1 cellular context compared by ENCODE assay signal in the genomic region with DNA sequence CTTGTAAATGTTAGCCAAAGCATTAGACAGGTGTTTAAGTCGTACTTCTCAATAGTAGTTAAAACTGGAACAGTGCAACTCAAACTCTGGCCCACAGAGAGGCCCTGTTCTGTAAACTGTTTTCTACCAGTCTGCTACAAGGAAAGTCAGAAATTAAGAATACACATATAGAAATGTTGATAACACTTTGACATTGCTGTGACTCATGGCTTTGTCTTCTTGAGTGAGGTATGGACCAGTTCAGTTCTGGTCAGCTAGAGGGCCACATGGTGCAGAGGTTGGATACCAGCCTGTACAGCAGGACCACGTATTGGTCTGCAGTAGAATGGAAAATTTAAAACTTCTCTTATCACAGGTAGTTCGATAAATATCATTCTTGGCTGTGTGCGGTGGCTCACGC.
A peak's percentile ranks its signal among the peaks of the same experiment; 100 is the strongest.
TF ChIP-seq lines count a peak whose summit lies in the region.

No MANE protein-coding gene starts in this region.

TF ChIP-seq in K562, 482 proteins besides CTCF, POLR2A, EP300 and RAD21 (continued from another document):
- TF ChIP-seq JUND (IDR thresholded peaks at IDR 0.05; ENCODE audit: borderline replicate concordance, low read depth, low read length) (peak; percentile 61; the same call in 1 of the 2 replicates), JUND (tag; IDR thresholded peaks at IDR 0.05; ENCODE audit: borderline replicate concordance, low read depth, low read length) (peak; percentile 70; the same call in 1 of the 3 replicates), PHF21A (IDR thresholded peaks at IDR 0.05; ENCODE audit: borderline replicate concordance, low read depth) (no peak), ZNF263 (CRISPR knock-in tag; IDR thresholded peaks at IDR 0.05; ENCODE audit: borderline replicate concordance) (no peak), RBM25 (IDR thresholded peaks at IDR 0.05; ENCODE audit: low read depth, low read length, severe bottlenecking) (no peak), CTBP1 (IDR thresholded peaks at IDR 0.05; ENCODE audit: borderline replicate concordance) (0 out of 2 replicates have a peak, but pooled peaks have one; percentile 40), SUPT5H (IDR thresholded peaks at IDR 0.05) (no peak), PRMT5 (CRISPR knock-in tag; IDR thresholded peaks at IDR 0.05) (no peak), ZFP1 (CRISPR knock-in tag; IDR thresholded peaks at IDR 0.05) (no peak)
- TF ChIP-seq, protein P1, sequence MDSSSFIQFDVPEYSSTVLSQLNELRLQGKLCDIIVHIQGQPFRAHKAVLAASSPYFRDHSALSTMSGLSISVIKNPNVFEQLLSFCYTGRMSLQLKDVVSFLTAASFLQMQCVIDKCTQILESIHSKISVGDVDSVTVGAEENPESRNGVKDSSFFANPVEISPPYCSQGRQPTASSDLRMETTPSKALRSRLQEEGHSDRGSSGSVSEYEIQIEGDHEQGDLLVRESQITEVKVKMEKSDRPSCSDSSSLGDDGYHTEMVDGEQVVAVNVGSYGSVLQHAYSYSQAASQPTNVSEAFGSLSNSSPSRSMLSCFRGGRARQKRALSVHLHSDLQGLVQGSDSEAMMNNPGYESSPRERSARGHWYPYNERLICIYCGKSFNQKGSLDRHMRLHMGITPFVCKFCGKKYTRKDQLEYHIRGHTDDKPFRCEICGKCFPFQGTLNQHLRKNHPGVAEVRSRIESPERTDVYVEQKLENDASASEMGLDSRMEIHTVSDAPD (CRISPR knock-in tag; IDR thresholded peaks at IDR 0.05) = no peak
- TF ChIP-seq, protein P2, sequence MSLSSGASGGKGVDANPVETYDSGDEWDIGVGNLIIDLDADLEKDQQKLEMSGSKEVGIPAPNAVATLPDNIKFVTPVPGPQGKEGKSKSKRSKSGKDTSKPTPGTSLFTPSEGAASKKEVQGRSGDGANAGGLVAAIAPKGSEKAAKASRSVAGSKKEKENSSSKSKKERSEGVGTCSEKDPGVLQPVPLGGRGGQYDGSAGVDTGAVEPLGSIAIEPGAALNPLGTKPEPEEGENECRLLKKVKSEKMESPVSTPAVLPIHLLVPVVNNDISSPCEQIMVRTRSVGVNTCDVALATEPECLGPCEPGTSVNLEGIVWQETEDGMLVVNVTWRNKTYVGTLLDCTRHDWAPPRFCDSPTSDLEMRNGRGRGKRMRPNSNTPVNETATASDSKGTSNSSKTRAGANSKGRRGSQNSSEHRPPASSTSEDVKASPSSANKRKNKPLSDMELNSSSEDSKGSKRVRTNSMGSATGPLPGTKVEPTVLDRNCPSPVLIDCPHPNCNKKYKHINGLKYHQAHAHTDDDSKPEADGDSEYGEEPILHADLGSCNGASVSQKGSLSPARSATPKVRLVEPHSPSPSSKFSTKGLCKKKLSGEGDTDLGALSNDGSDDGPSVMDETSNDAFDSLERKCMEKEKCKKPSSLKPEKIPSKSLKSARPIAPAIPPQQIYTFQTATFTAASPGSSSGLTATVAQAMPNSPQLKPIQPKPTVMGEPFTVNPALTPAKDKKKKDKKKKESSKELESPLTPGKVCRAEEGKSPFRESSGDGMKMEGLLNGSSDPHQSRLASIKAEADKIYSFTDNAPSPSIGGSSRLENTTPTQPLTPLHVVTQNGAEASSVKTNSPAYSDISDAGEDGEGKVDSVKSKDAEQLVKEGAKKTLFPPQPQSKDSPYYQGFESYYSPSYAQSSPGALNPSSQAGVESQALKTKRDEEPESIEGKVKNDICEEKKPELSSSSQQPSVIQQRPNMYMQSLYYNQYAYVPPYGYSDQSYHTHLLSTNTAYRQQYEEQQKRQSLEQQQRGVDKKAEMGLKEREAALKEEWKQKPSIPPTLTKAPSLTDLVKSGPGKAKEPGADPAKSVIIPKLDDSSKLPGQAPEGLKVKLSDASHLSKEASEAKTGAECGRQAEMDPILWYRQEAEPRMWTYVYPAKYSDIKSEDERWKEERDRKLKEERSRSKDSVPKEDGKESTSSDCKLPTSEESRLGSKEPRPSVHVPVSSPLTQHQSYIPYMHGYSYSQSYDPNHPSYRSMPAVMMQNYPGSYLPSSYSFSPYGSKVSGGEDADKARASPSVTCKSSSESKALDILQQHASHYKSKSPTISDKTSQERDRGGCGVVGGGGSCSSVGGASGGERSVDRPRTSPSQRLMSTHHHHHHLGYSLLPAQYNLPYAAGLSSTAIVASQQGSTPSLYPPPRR (CRISPR knock-in tag; IDR thresholded peaks at IDR 0.05; ENCODE audit: borderline replicate concordance) = no peak
- TF ChIP-seq, protein P3, sequence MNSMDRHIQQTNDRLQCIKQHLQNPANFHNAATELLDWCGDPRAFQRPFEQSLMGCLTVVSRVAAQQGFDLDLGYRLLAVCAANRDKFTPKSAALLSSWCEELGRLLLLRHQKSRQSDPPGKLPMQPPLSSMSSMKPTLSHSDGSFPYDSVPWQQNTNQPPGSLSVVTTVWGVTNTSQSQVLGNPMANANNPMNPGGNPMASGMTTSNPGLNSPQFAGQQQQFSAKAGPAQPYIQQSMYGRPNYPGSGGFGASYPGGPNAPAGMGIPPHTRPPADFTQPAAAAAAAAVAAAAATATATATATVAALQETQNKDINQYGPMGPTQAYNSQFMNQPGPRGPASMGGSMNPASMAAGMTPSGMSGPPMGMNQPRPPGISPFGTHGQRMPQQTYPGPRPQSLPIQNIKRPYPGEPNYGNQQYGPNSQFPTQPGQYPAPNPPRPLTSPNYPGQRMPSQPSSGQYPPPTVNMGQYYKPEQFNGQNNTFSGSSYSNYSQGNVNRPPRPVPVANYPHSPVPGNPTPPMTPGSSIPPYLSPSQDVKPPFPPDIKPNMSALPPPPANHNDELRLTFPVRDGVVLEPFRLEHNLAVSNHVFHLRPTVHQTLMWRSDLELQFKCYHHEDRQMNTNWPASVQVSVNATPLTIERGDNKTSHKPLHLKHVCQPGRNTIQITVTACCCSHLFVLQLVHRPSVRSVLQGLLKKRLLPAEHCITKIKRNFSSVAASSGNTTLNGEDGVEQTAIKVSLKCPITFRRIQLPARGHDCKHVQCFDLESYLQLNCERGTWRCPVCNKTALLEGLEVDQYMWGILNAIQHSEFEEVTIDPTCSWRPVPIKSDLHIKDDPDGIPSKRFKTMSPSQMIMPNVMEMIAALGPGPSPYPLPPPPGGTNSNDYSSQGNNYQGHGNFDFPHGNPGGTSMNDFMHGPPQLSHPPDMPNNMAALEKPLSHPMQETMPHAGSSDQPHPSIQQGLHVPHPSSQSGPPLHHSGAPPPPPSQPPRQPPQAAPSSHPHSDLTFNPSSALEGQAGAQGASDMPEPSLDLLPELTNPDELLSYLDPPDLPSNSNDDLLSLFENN (IDR thresholded peaks at IDR 0.05; ENCODE audit: low read depth in 2 of 2, low read length in 2 of 2) = no peak
